1 cellular context compared by ENCODE assay signal in genomic region chr21:31594279-31594678, GRCh38.
TF ChIP-seq lines count a peak whose summit lies in the region.

No MANE protein-coding gene starts in this region.

TF ChIP-seq in K562, 482 proteins besides CTCF, POLR2A, EP300 and RAD21:
- TF ChIP-seq GTF3C2 (IDR thresholded peaks at IDR 0.05; ENCODE audit: borderline replicate concordance, extremely low read depth, insufficient read length) (no peak), SAP30 (IDR thresholded peaks at IDR 0.05; ENCODE audit: borderline replicate concordance, insufficient read depth, low read depth, low read length, poor library complexity, severe bottlenecking) (no peak), PHF20 (IDR thresholded peaks at IDR 0.05; ENCODE audit: partially characterized antibody) (no peak), NKRF (IDR thresholded peaks at IDR 0.05; ENCODE audit: borderline replicate concordance) (no peak), ZNF778 (CRISPR knock-in tag; IDR thresholded peaks at IDR 0.05) (no peak), ILK (tag; IDR thresholded peaks at IDR 0.05; ENCODE audit: borderline replicate concordance, low read depth) (no peak), RBM25 (IDR thresholded peaks at IDR 0.05; ENCODE audit: low read depth, low read length, severe bottlenecking) (peak; percentile 94), KLF16 (IDR thresholded peaks at IDR 0.05) (no peak), SMAD1 (IDR thresholded peaks at IDR 0.05; ENCODE audit: low read depth, low read length, partially characterized antibody) (no peak), ZFP36 (IDR thresholded peaks at IDR 0.05; ENCODE audit: low read depth, low read length, partially characterized antibody) (peak; percentile 78), ZNF175 (CRISPR knock-in tag; IDR thresholded peaks at IDR 0.05; ENCODE audit: low read depth) (no peak), ZNF431 (CRISPR knock-in tag; IDR thresholded peaks at IDR 0.05) (no peak), ZNF75A (CRISPR knock-in tag; IDR thresholded peaks at IDR 0.05) (no peak), PHB (CRISPR knock-in tag; IDR thresholded peaks at IDR 0.05) (no peak), E2F4 (CRISPR knock-in tag; IDR thresholded peaks at IDR 0.05; ENCODE audit: low read depth) (no peak), DNMT1 (IDR thresholded peaks at IDR 0.05) (no peak)
- TF ChIP-seq, protein P1, sequence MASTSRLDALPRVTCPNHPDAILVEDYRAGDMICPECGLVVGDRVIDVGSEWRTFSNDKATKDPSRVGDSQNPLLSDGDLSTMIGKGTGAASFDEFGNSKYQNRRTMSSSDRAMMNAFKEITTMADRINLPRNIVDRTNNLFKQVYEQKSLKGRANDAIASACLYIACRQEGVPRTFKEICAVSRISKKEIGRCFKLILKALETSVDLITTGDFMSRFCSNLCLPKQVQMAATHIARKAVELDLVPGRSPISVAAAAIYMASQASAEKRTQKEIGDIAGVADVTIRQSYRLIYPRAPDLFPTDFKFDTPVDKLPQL (IDR thresholded peaks at IDR 0.05; ENCODE audit: extremely low read depth, insufficient read length) = no peak
- TF ChIP-seq, protein P2, sequence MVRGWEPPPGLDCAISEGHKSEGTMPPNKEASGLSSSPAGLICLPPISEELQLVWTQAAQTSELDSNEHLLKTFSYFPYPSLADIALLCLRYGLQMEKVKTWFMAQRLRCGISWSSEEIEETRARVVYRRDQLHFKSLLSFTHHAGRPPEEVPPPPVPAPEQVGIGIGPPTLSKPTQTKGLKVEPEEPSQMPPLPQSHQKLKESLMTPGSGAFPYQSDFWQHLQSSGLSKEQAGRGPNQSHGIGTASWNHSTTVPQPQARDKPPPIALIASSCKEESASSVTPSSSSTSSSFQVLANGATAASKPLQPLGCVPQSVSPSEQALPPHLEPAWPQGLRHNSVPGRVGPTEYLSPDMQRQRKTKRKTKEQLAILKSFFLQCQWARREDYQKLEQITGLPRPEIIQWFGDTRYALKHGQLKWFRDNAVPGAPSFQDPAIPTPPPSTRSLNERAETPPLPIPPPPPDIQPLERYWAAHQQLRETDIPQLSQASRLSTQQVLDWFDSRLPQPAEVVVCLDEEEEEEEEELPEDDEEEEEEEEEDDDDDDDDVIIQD (CRISPR knock-in tag; IDR thresholded peaks at IDR 0.05) = no peak
